In the genomic region with DNA sequence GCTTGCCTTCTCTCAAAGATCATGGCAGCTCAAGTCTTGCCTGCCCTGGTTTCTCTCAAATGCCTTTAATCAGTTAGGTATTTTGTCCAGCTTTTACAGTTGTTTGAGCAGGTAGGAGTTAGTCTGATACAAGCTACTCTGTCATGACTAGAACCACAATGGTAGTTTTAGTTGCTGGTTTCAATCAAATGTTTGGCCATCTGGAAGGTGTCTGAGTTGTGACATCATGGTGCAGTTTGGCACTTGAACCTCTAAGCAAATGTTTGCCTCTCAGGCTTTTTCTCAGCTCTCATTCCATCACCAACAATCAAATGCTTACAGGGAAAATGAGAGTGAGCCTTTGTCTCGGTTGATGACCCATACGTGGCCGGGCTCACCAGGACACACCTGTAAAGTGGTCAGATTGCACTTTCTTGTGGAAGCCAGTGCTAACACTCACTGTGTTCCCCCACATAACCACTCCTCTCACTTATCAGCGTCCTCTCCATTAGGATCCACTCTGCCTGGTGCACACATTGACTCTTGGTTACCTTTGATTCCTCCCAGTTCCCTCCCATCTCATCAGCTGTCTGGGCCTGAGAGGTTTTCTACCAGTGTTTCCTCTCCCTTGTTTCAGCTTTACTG, we compare ENCODE assay signal across 26 cellular contexts.
"Had no signal": no experiment of that assay in that cellular context is flagged by ENCODE, and none has a peak within 500 bp of the region (broad histone marks: within the 10 kb centered on the region; RNA-seq: fewer than 3 reads in every experiment).

No MANE protein-coding gene starts in this region.

- H3K4me1 Mint-ChIP-seq: activated CD4-positive, alpha-beta memory T cell treated with anti-CD3 and anti-CD28 coated beads, Interleukin-2, amount 10 ng/mL, durations not matched to agents 7 days and 5 days; activated CD4-positive, alpha-beta T cell treated with anti-CD3 and anti-CD28 coated beads, Interleukin-2, amount 10 ng/mL, durations not matched to agents 7 days and 5 days; activated T-helper 17 cell treated with anti-CD3 and anti-CD28 coated beads, Interleukin-2, amount 50 U/mL, for 72 hours; stimulated activated naive B cell treated with anti-CD40 and anti-IgM and Interleukin-4, amounts not matched to agents 10 μg/mL and 1 μg/mL and 100 μg/mL, for 72 hours had no signal

- ATAC-seq: activated T-cell treated with anti-CD3 and anti-CD28 coated beads, Interleukin-2, amount 50 U/mL, for 4 hours; activated T-helper 17 cell treated with anti-CD3 and anti-CD28 coated beads, Interleukin-2, amount 50 U/mL, for 72 hours; gastrocnemius medialis; left ventricle myocardium superior; mucosa of descending colon; stimulated activated naive B cell treated with anti-CD40 and anti-IgM and Interleukin-4, amounts not matched to agents 10 μg/mL and 1 μg/mL and 100 μg/mL, for 72 hours had no signal

- H3K27me3 Mint-ChIP-seq: activated CD4-positive, alpha-beta memory T cell treated with anti-CD3 and anti-CD28 coated beads, Interleukin-2, amount 10 ng/mL, durations not matched to agents 7 days and 5 days; activated CD4-positive, alpha-beta T cell treated with anti-CD3 and anti-CD28 coated beads, Interleukin-2, amount 10 ng/mL, durations not matched to agents 7 days and 5 days; activated T-helper 17 cell treated with anti-CD3 and anti-CD28 coated beads, Interleukin-2, amount 50 U/mL, for 72 hours had no signal

- H3K36me3 Mint-ChIP-seq: natural killer cell treated with Interleukin-12 subunit alpha and Interleukin-12 subunit beta and Interleukin-15 and Interleukin-18, amount 100 ng/mL, for 72 hours; stimulated activated naive B cell treated with anti-CD40 and anti-IgM and Interleukin-4, amounts not matched to agents 10 μg/mL and 1 μg/mL and 100 μg/mL, for 72 hours had no signal

- H3K4me3 Mint-ChIP-seq: activated CD4-positive, alpha-beta memory T cell treated with anti-CD3 and anti-CD28 coated beads, Interleukin-2, amount 10 ng/mL, durations not matched to agents 7 days and 5 days; activated CD4-positive, alpha-beta T cell treated with anti-CD3 and anti-CD28 coated beads, Interleukin-2, amount 10 ng/mL, durations not matched to agents 7 days and 5 days; activated T-cell treated with anti-CD3 and anti-CD28 coated beads, Interleukin-2, amount 50 U/mL, for 4 hours; activated T-helper 17 cell treated with anti-CD3 and anti-CD28 coated beads, Interleukin-2, amount 50 U/mL, for 72 hours; natural killer cell treated with Interleukin-12 subunit alpha and Interleukin-12 subunit beta and Interleukin-15 and Interleukin-18, amount 100 ng/mL, for 72 hours; stimulated activated naive B cell treated with anti-CD40 and anti-IgM and Interleukin-4, amounts not matched to agents 10 μg/mL and 1 μg/mL and 100 μg/mL, for 72 hours had no signal

- H3K27ac Mint-ChIP-seq: activated CD4-positive, alpha-beta memory T cell treated with anti-CD3 and anti-CD28 coated beads, Interleukin-2, amount 10 ng/mL, durations not matched to agents 7 days and 5 days; activated CD4-positive, alpha-beta T cell treated with anti-CD3 and anti-CD28 coated beads, Interleukin-2, amount 10 ng/mL, durations not matched to agents 7 days and 5 days; activated T-helper 17 cell treated with anti-CD3 and anti-CD28 coated beads, Interleukin-2, amount 50 U/mL, for 72 hours; natural killer cell treated with Interleukin-12 subunit alpha and Interleukin-12 subunit beta and Interleukin-15 and Interleukin-18, amount 100 ng/mL, for 72 hours; stimulated activated naive B cell treated with anti-CD40 and anti-IgM and Interleukin-4, amounts not matched to agents 10 μg/mL and 1 μg/mL and 100 μg/mL, for 72 hours had no signal

- H3K9me3 Mint-ChIP-seq: activated CD4-positive, alpha-beta memory T cell treated with anti-CD3 and anti-CD28 coated beads, Interleukin-2, amount 10 ng/mL, durations not matched to agents 7 days and 5 days; activated CD4-positive, alpha-beta T cell treated with anti-CD3 and anti-CD28 coated beads, Interleukin-2, amount 10 ng/mL, durations not matched to agents 7 days and 5 days; activated T-cell treated with anti-CD3 and anti-CD28 coated beads, Interleukin-2, amount 50 U/mL, for 4 hours; activated T-helper 17 cell treated with anti-CD3 and anti-CD28 coated beads, Interleukin-2, amount 50 U/mL, for 72 hours; natural killer cell treated with Interleukin-12 subunit alpha and Interleukin-12 subunit beta and Interleukin-15 and Interleukin-18, amount 100 ng/mL, for 72 hours; stimulated activated naive B cell treated with anti-CD40 and anti-IgM and Interleukin-4, amounts not matched to agents 10 μg/mL and 1 μg/mL and 100 μg/mL, for 72 hours had no signal

- H3K27me3 ChIP-seq: brain microvascular endothelial cell, esophagus squamous epithelium, gastrocnemius medialis, right atrium auricular region, stomach, thyroid gland, upper lobe of left lung had no signal

- H3K27ac ChIP-seq: brain microvascular endothelial cell, epithelial cell of prostate, esophagus squamous epithelium, gastrocnemius medialis, right atrium auricular region, stomach, thyroid gland, upper lobe of left lung had no signal

- DNase-seq: activated CD4-positive, alpha-beta memory T cell treated with anti-CD3 and anti-CD28 coated beads, Interleukin-2, amount 10 ng/mL, durations not matched to agents 7 days and 5 days; activated CD4-positive, alpha-beta T cell treated with anti-CD3 and anti-CD28 coated beads for 1 hour; activated CD4-positive, alpha-beta T cell treated with anti-CD3 and anti-CD28 coated beads, Interleukin-2, amount 10 ng/mL, durations not matched to agents 7 days and 5 days; activated gamma-delta T cell treated with Interleukin-2 at 50 U/mL for 16 hours; activated naive CD4-positive, alpha-beta T cell treated with anti-CD3 and anti-CD28 coated beads, Interleukin-2, amount 50 U/mL, for 16 hours; activated T-cell treated with anti-CD3 and anti-CD28 coated beads, Interleukin-2, amount 50 U/mL, for 4 hours; amniotic stem cell; brain microvascular endothelial cell; caudate nucleus; dermis blood vessel endothelial cell; effector CD4-positive, alpha-beta T cell; esophagus squamous epithelium; gastrocnemius medialis; glutamatergic neuron; left ventricle myocardium superior; mucosa of descending colon; stimulated activated CD4-positive, alpha-beta T cell treated with anti-CD3 and anti-CD28 coated beads, Interleukin-15, amount 100 ng/mL, for 24 hours; stimulated activated CD4-positive, alpha-beta T cell treated with anti-CD3 and anti-CD28 coated beads, Interleukin-2, amount 100 ng/mL, for 24 hours; stimulated activated naive B cell treated with anti-CD40 and anti-IgM and Interleukin-4, amounts not matched to agents 10 μg/mL and 1 μg/mL and 100 μg/mL, for 72 hours; stomach; thyroid gland; upper lobe of left lung had no signal

- H3K4me3 ChIP-seq: esophagus squamous epithelium, gastrocnemius medialis, mucosa of descending colon, right atrium auricular region, stomach, thyroid gland, upper lobe of left lung had no signal

- H3K36me3 ChIP-seq: brain microvascular endothelial cell, esophagus squamous epithelium, gastrocnemius medialis, right atrium auricular region, stomach, thyroid gland, upper lobe of left lung had no signal

- H3K4me1 ChIP-seq: esophagus squamous epithelium, gastrocnemius medialis, right atrium auricular region, thyroid gland, upper lobe of left lung had no signal

- H3K9me3 ChIP-seq: esophagus squamous epithelium, gastrocnemius medialis, mucosa of descending colon, right atrium auricular region, stomach, thyroid gland, upper lobe of left lung had no signal
